8 cellular contexts compared by ENCODE assay signal in genomic region chr21:43728467-43729390, GRCh38.
DNase-seq lines count a peak whose midpoint lies in the region; ATAC-seq lines count a peak whose summit lies in the region.

No MANE protein-coding gene starts in this region.

- peak; percentile 62 for ATAC-seq in HG03039 (IDR thresholded peaks at IDR 0.05; ENCODE audit: unreplicated experiment)

- H3K27ac ChIP-seq in cingulate gyrus (ENCODE audit: low read depth, low read length): peak overlapping the region; percentile 100

- DNase-seq in NCI-H2081 (lab: John Stamatoyannopoulos, UW) (peak; percentile 60 to 72), NCI-H2081 treated with DMSO at 0.1 percent for 48 hours (lab: John Stamatoyannopoulos, UW) (no peak), NCI-H2227 treated with DMSO at 0.1 percent for 48 hours (lab: John Stamatoyannopoulos, UW) (peak; percentile 82), kidney glomerular epithelial cell (lab: John Stamatoyannopoulos, UW) (peak; percentile 95)
- DNase-seq in activated CD4-positive, alpha-beta T cell treated with anti-CD3 and anti-CD28 coated beads for 48 hours: peak; percentile 87
- peak; percentile 47 to 54 for DNase-seq in stimulated activated CD4-positive, alpha-beta T cell treated with anti-CD3 and anti-CD28 coated beads, Interleukin-15, amount 100 ng/mL, for 1 hour (ENCODE audit: low read depth in 1 of 2, low spot score in 1 of 2)
